ENCODE assay signal across 8 cellular contexts in genomic region chr4:165112258-165113156, GRCh38. TPM values are rescaled to one million over a fixed set of nuclear protein-coding genes. Genes with fewer than 3 reads are reported as not detected.
DNase-seq lines count a peak whose midpoint lies in the region; ATAC-seq, FAIRE-seq and TF ChIP-seq lines count a peak whose summit lies in the region.

Gene TMEM192 (minus strand): TSS chr4:165112860. CDS start chr4:165112773, 87 bp downstream.

- peak; percentile 33 to 58 for TF ChIP-seq CTCF in endothelial cell of umbilical vein (IDR thresholded peaks at IDR 0.05; ENCODE audit: extremely low read depth in 1 of 2, insufficient read depth in 1 of 2, low read depth in 1 of 2, low read length in 2 of 2)

- H3K79me2 ChIP-seq in endothelial cell of umbilical vein (ENCODE audit: control insufficient read depth, insufficient read depth, low read length) = no peaks in the 10 kb centered on the region

- peak within 1 kb of the TSS; percentile 75 for H3K27ac ChIP-seq in HUES48 (ENCODE audit: low read depth, low read length)
- H3K27ac ChIP-seq in endothelial cell of umbilical vein (ENCODE audit: insufficient read depth, low read depth, low read length) = peak within 1 kb of the TSS; percentile 60

- H3K4me1 ChIP-seq in HUES48 (ENCODE audit: control insufficient read depth, insufficient read depth, low read length) (peaks cover 10% of the 10 kb centered on the region; the same call in 1 of the 2 replicates), NT2/D1 (ENCODE audit: insufficient read depth, insufficient read length) (no peaks in the 10 kb centered on the region), endothelial cell of umbilical vein (ENCODE audit: control insufficient read depth, extremely low read depth, insufficient read depth, low read length) (peaks cover 8% of the 10 kb centered on the region)

- CTCF ChIA-PET in endothelial cell of umbilical vein (lab: Charles Lee) = interaction anchor here (0.6 to 3.6 kb wide), 28 partner anchors 10 to 1562 kb away, joined by 3 to 48 read pairs (median 4); partner anchors contain the start of genes CPE and MSMO1

- dilution Hi-C loops in endothelial cell of umbilical vein (cut with MboI; ENCODE audit: extremely low pct_ligation_motif_present, low sequenced_read_pairs) = no loop called here

- peak; percentile 97 for ATAC-seq in GM21390 (IDR thresholded peaks at IDR 0.05; ENCODE audit: unreplicated experiment)

- H3K27me3 ChIP-seq in HUES48 (ENCODE audit: control insufficient read depth, insufficient read depth, low read length) = no peaks in the 10 kb centered on the region
- H3K27me3 ChIP-seq in NT2/D1 (ENCODE audit: insufficient read depth, insufficient read length) = no peaks in the 10 kb centered on the region
- no peaks in the 10 kb centered on the region for H3K27me3 ChIP-seq in endothelial cell of umbilical vein (ENCODE audit: control insufficient read depth in 2 of 2, insufficient read depth in 2 of 2, low read length in 2 of 2)

- H3K4me2 ChIP-seq in endothelial cell of umbilical vein (ENCODE audit: insufficient read depth, low read length) = peak within 1 kb of the TSS; percentile 84

- H3K4me3 ChIP-seq in HUES48 (ENCODE audit: low read depth, low read length) = peak within 1 kb of the TSS; percentile 85
- peak within 1 kb of the TSS; percentile 56 for H3K4me3 ChIP-seq in NT2/D1 (ENCODE audit: insufficient read length, low read depth)
- peak within 1 kb of the TSS; percentile 85 to 95 (median 87) for H3K4me3 ChIP-seq in endothelial cell of umbilical vein (replicated peaks in 1 of 3; ENCODE audit: insufficient read depth in 1 of 3, low read depth in 1 of 3, low read length in 3 of 3)

- no peaks in the 10 kb centered on the region for H3K36me3 ChIP-seq in HUES48 (ENCODE audit: control insufficient read depth, insufficient read depth, low read length)
- H3K36me3 ChIP-seq in NT2/D1 (ENCODE audit: insufficient read depth, insufficient read length, low read length) = no peaks in the 10 kb centered on the region
- H3K36me3 ChIP-seq in endothelial cell of umbilical vein (ENCODE audit: control insufficient read depth in 2 of 2, extremely low read depth in 1 of 2, insufficient read depth in 2 of 2, low read length in 2 of 2) = no peaks in the 10 kb centered on the region

- peak within 1 kb of the TSS; percentile 98 for H2AFZ ChIP-seq in endothelial cell of umbilical vein (ENCODE audit: low read depth, low read length)

- POLR2A ChIA-PET in endothelial cell of umbilical vein (lab: Charles Lee) = interaction anchor here (0.5 to 1.2 kb wide), 4 partner anchors 16 to 455 kb away, joined by 3 to 5 read pairs (median 3); partner anchors contain the start of gene MSMO1

- TF ChIP-seq POLR2A in endothelial cell of umbilical vein (IDR thresholded peaks at IDR 0.05; ENCODE audit: low read depth, low read length) = peak; percentile 57

- DNase-seq in D341Med (ENCODE audit: low spot score) = peak; percentile 97
- DNase-seq in NT2/D1 (ENCODE audit: low read depth, low spot score) = peak; percentile 83
- DNase-seq in activated T-cell treated with anti-CD3 and anti-CD28 coated beads for 1 hour (ENCODE audit: low read depth) = peak; percentile 88
- peak; percentile 97 for DNase-seq in endothelial cell of umbilical vein (ENCODE audit: low read depth, low spot score)
- DNase-seq in middle frontal gyrus (ENCODE audit: extremely low spot score, low spot score) = peak; percentile 84
- DNase-seq in stimulated activated CD8-positive, alpha-beta memory T cell treated with anti-CD3 and anti-CD28 coated beads, Interleukin-2, amount 100 ng/mL, for 48 hours (ENCODE audit: low read depth in 2 of 2) = peak; percentile 88 to 89

- intact Hi-C loops in endothelial cell of umbilical vein (cut with micrococcal nuclease) = loop anchor here (1.0 to 5.0 kb wide), 5 partner anchors 95 to 1945 kb away; partner anchors contain the start of genes CPE, KLHL2, MSMO1 and NAF1

- no peaks in the 10 kb centered on the region for H3K9me3 ChIP-seq in HUES48 (ENCODE audit: control insufficient read depth, insufficient read depth, low read length)
- H3K9me3 ChIP-seq in NT2/D1 (ENCODE audit: insufficient read depth, low read length) = no peaks in the 10 kb centered on the region
- H3K9me3 ChIP-seq in endothelial cell of umbilical vein (replicated peaks; ENCODE audit: control insufficient read depth, insufficient read depth, low read length) = no peaks in the 10 kb centered on the region

- peak within 1 kb of the TSS; percentile 55 for H3K9ac ChIP-seq in HUES48 (ENCODE audit: low read depth, low read length)
- peak within 1 kb of the TSS; percentile 86 for H3K9ac ChIP-seq in NT2/D1 (ENCODE audit: insufficient read length, low read depth)
- peak within 1 kb of the TSS; percentile 63 for H3K9ac ChIP-seq in endothelial cell of umbilical vein (replicated peaks; ENCODE audit: extremely low read depth, insufficient read depth, low read length)

- peak; percentile 96 for FAIRE-seq in endothelial cell of umbilical vein (lab: Jason Lieb, UNC)

- H4K20me1 ChIP-seq in endothelial cell of umbilical vein (replicated peaks; ENCODE audit: control insufficient read depth, extremely low read depth, insufficient read depth, low read length) = no peaks in the 10 kb centered on the region

- no peaks in the 10 kb centered on the region for H3K9me1 ChIP-seq in endothelial cell of umbilical vein (replicated peaks; ENCODE audit: control insufficient read depth, extremely low read depth, insufficient read depth, low read length)

- no TSS peak for BruUV-seq in endothelial cell of umbilical vein (replicated peaks; lab: Mats Ljungman, UMichigan)

TF ChIP-seq in endothelial cell of umbilical vein, 7 proteins besides CTCF, POLR2A, EP300 and RAD21:
- TF ChIP-seq MYC (IDR thresholded peaks at IDR 0.05; ENCODE audit: low read depth, low read length) = peak; percentile 51
- peak; percentile 58 for TF ChIP-seq POLR2AphosphoS5 (IDR thresholded peaks at IDR 0.05; ENCODE audit: insufficient read depth, low read depth, low read length)
- peak; percentile 72 for TF ChIP-seq MAX (IDR thresholded peaks at IDR 0.05; ENCODE audit: insufficient read depth, insufficient read length)
- no peak for TF ChIP-seq JUN (IDR thresholded peaks at IDR 0.05; ENCODE audit: borderline replicate concordance, insufficient read depth, insufficient read length, low read depth)
- no peak for TF ChIP-seq EZH2 (IDR thresholded peaks at IDR 0.05; ENCODE audit: borderline replicate concordance, low read depth, low read length, severe bottlenecking)
TF ChIP-seq in endothelial cell of umbilical vein: peak in this region for 3.

RNA-seq across cellular contexts. Expression of gene TMEM192, which starts in this region (rescaled TPM):
- 13.0 and 14.5 TPM in 2 replicates for total RNA-seq in endothelial cell of umbilical vein
- polyA plus RNA-seq in endothelial cell of umbilical vein = 10.1 and 11.4 TPM in 2 replicates
- 11.2 and 11.7 TPM in 2 replicates for polyA plus RNA-seq in endothelial cell of umbilical vein (2011; cell fraction: cytosol; rRNA removed)
- polyA plus RNA-seq in endothelial cell of umbilical vein (2011; cell fraction: nucleus; rRNA removed) = 3.6 and 4.3 TPM in 2 replicates
- polyA plus RNA-seq in endothelial cell of umbilical vein (2012) = 10.8 and 16.6 TPM in 2 replicates
- 16.9 and 27.6 TPM in 2 replicates for polyA minus RNA-seq in endothelial cell of umbilical vein
- 2.6 TPM for polyA minus RNA-seq in endothelial cell of umbilical vein (2011; cell fraction: cytosol; rRNA and poly(A)+ RNA removed)
- 4.1 and 7.1 TPM in 2 replicates for polyA minus RNA-seq in endothelial cell of umbilical vein (2011; cell fraction: nucleus; rRNA and poly(A)+ RNA removed)

Comparison
In these comparisons a context has a peak if more than half of its experiments do, and no peak if none do; other contexts are left out.
1. Peak in every context shown above with its lines: DNase-seq, ATAC-seq, H3K4me3 ChIP-seq and H3K27ac ChIP-seq.